15 cellular contexts compared by ENCODE assay signal in genomic region chr16:22328081-22328725, GRCh38. TPM values are rescaled to one million over a fixed set of nuclear protein-coding genes. Genes with fewer than 3 reads are reported as not detected.
A peak's percentile ranks its signal among the peaks of the same experiment; 100 is the strongest.
DNase-seq lines count a peak whose midpoint lies in the region; ATAC-seq and TF ChIP-seq lines count a peak whose summit lies in the region.
"Had no signal": no experiment of that assay in that cellular context is flagged by ENCODE, and none has a peak within 500 bp of the region (broad histone marks: within the 10 kb centered on the region; RNA-seq: fewer than 3 reads in every experiment).

No MANE protein-coding gene starts in this region.

- peaks cover 45 to 95% (median 79%) of the 10 kb centered on the region in 4 donors for H3K36me3 ChIP-seq in esophagus muscularis mucosa

- H2BK120ac ChIP-seq in H9 (ENCODE audit: low read depth, low read length, poor library complexity, severe bottlenecking) = no peak overlapping the region

- no peak for TF ChIP-seq POLR2A in esophagus muscularis mucosa (IDR thresholded peaks at IDR 0.05; ENCODE audit: low read depth)

- no peak for DNase-seq in activated naive CD4-positive, alpha-beta T cell treated with anti-CD3 and anti-CD28 coated beads, Interleukin-2, amount 50 U/mL, for 72 hours (ENCODE audit: low spot score in 2 of 2)
- DNase-seq in activated naive CD4-positive, alpha-beta T cell (lab: John Stamatoyannopoulos, UW) = no peak
- DNase-seq in GM10266 (ENCODE audit: extremely low spot score) (peak; percentile 6), esophagus muscularis mucosa (ENCODE audit: extremely low spot score) (peak; percentile 66), H9 (no peak), Kasumi-1 (lab: John Stamatoyannopoulos, UW) (no peak)
- no peak for DNase-seq in stimulated activated naive B cell treated with anti-CD40 and anti-IgM and Interleukin-4, amounts not matched to agents 10 μg/mL and 1 μg/mL and 100 μg/mL, for 72 hours
- DNase-seq: DND-41, HFFc6, KG1, MV-4-11, NCI-H1694 treated with DMSO at 0.1 percent for 48 hours, NCI-H524, SIG-M5 had no signal

- no peak overlapping the region for H3K4ac ChIP-seq in H9 (ENCODE audit: low read depth, low read length)

- no peak for ATAC-seq in activated naive CD4-positive, alpha-beta T cell treated with anti-CD3 and anti-CD28 coated beads, Interleukin-2, amount 50 U/mL, for 72 hours
- no peak for ATAC-seq in stimulated activated naive B cell treated with anti-CD40 and anti-IgM and Interleukin-4, amounts not matched to agents 10 μg/mL and 1 μg/mL and 100 μg/mL, for 72 hours (replicated peaks)

- no peaks in the 10 kb centered on the region for H3K27me3 Mint-ChIP-seq in stimulated activated naive B cell treated with anti-CD40 and anti-IgM and Interleukin-4, amounts not matched to agents 10 μg/mL and 1 μg/mL and 100 μg/mL, for 72 hours
- H3K27me3 Mint-ChIP-seq in H9 (ENCODE audit: low read depth) = no peaks in the 10 kb centered on the region; the same call in none of the 2 replicates

- H3K27ac ChIP-seq in esophagus muscularis mucosa (replicated peaks in 1 of 4) (no peak overlapping the region), H9 (ENCODE audit: insufficient read length, low read depth, low read length) (no peak overlapping the region)
- H3K27ac ChIP-seq: BLaER1 treated with 17β-estradiol and CSF1 and Interleukin-3, amounts not matched to agents 10 nM and 100 nM had no signal

- H4K20me1 ChIP-seq in H9 (ENCODE audit: control insufficient read depth, insufficient read depth, insufficient read length) = no peaks in the 10 kb centered on the region

- H3K4me3 Mint-ChIP-seq in stimulated activated naive B cell treated with anti-CD40 and anti-IgM and Interleukin-4, amounts not matched to agents 10 μg/mL and 1 μg/mL and 100 μg/mL, for 72 hours = no peak overlapping the region
- H3K4me3 Mint-ChIP-seq in H9 = no peak overlapping the region
- H3K4me3 Mint-ChIP-seq: HFFc6 had no signal

- no peak overlapping the region for H3K4me2 ChIP-seq in H9 (ENCODE audit: insufficient read depth, insufficient read length, low read length)
- H3K4me2 ChIP-seq: BLaER1 treated with 17β-estradiol and CSF1 and Interleukin-3, amounts not matched to agents 10 nM and 100 nM had no signal

- H3K36me3 Mint-ChIP-seq in activated naive CD4-positive, alpha-beta T cell treated with anti-CD3 and anti-CD28 coated beads, Interleukin-2, amount 50 U/mL, for 72 hours = peaks cover 14 to 18% of the 10 kb centered on the region in 2 donors
- H3K36me3 Mint-ChIP-seq in stimulated activated naive B cell treated with anti-CD40 and anti-IgM and Interleukin-4, amounts not matched to agents 10 μg/mL and 1 μg/mL and 100 μg/mL, for 72 hours = peaks cover 43 to 84% of the 10 kb centered on the region in 2 donors
- H3K36me3 Mint-ChIP-seq in H9 (ENCODE audit: insufficient read depth in 1 of 3, low read depth in 3 of 3) = peaks cover 34 to 92% (median 77%) of the 10 kb centered on the region in 3 experiments

- no peaks in the 10 kb centered on the region for H3K23me2 ChIP-seq in H9 (ENCODE audit: insufficient read length, low read depth, low read length, poor library complexity, severe bottlenecking)

- 74% methylated on average over 9 of the region's 10 CpGs for WGBS in esophagus muscularis mucosa
- WGBS in H9 (ENCODE audit: extremely low coverage, insufficient read length, low lambda C conversion rate) = no CpG with 5 or more reads among the region's 10 CpGs

- H3K9ac ChIP-seq in H9 (ENCODE audit: extremely low read depth, insufficient read length, low read length) = no peak overlapping the region
- H3K9ac ChIP-seq: BLaER1 treated with 17β-estradiol and CSF1 and Interleukin-3, amounts not matched to agents 10 nM and 100 nM had no signal

- H4K91ac ChIP-seq in H9 (ENCODE audit: insufficient read length, low read depth, low read length) = no peak overlapping the region

- no peak overlapping the region for H2BK15ac ChIP-seq in H9 (ENCODE audit: low read depth, low read length)

- H2BK20ac ChIP-seq in H9 (ENCODE audit: low read depth, low read length, poor library complexity, severe bottlenecking) = no peak overlapping the region

- no peak overlapping the region for H3K14ac ChIP-seq in H9 (ENCODE audit: insufficient read depth, low read length)

- TF ChIP-seq CTCF in GM10266 (IDR thresholded peaks at IDR 0.05; ENCODE audit: control insufficient read depth, insufficient read depth, low read depth, missing control alignments) = no peak
- TF ChIP-seq CTCF in esophagus muscularis mucosa (IDR thresholded peaks at IDR 0.05) = no peak
- TF ChIP-seq CTCF in H9 (conservative IDR thresholded peaks at IDR 0.05) = no peak

- no peaks in the 10 kb centered on the region for H3K9me3 Mint-ChIP-seq in activated naive CD4-positive, alpha-beta T cell treated with anti-CD3 and anti-CD28 coated beads, Interleukin-2, amount 50 U/mL, for 72 hours
- no peaks in the 10 kb centered on the region for H3K9me3 Mint-ChIP-seq in stimulated activated naive B cell treated with anti-CD40 and anti-IgM and Interleukin-4, amounts not matched to agents 10 μg/mL and 1 μg/mL and 100 μg/mL, for 72 hours
- no peaks in the 10 kb centered on the region for H3K9me3 Mint-ChIP-seq in H9
- H3K9me3 Mint-ChIP-seq: HFFc6 had no signal

- intact Hi-C loops in esophagus muscularis mucosa (cut with DNase I) = no loop called here

- H3K18ac ChIP-seq in H9 (ENCODE audit: insufficient read length, low read depth, low read length) = no peak overlapping the region

- H4K5ac ChIP-seq in H9 (ENCODE audit: insufficient read length, low read depth, low read length) = no peak overlapping the region

- H4K8ac ChIP-seq in H9 (replicated peaks; ENCODE audit: insufficient read length, low read depth, low read length) = no peak overlapping the region

- peaks cover 0 to 10% (median 7%) of the 10 kb centered on the region in 4 donors for H3K4me1 ChIP-seq in esophagus muscularis mucosa
- no peaks in the 10 kb centered on the region for H3K4me1 ChIP-seq in H9 (ENCODE audit: insufficient read depth, low read length)

- no peak overlapping the region for H2AFZ ChIP-seq in H9 (ENCODE audit: low read length)

- H3T11ph ChIP-seq in H9 (ENCODE audit: low read length) = no peak overlapping the region

- H3K79me2 ChIP-seq in H9 (ENCODE audit: insufficient read depth, low read length) = no peaks in the 10 kb centered on the region

- no peak overlapping the region for H2BK12ac ChIP-seq in H9 (ENCODE audit: insufficient read length, low read depth, low read length)

- no peak for TF ChIP-seq EP300 in esophagus muscularis mucosa (IDR thresholded peaks at IDR 0.05)

- peak overlapping the region; percentile 53 to 72 for H3K27ac Mint-ChIP-seq in activated naive CD4-positive, alpha-beta T cell treated with anti-CD3 and anti-CD28 coated beads, Interleukin-2, amount 50 U/mL, for 72 hours
- H3K27ac Mint-ChIP-seq in stimulated activated naive B cell treated with anti-CD40 and anti-IgM and Interleukin-4, amounts not matched to agents 10 μg/mL and 1 μg/mL and 100 μg/mL, for 72 hours = peak overlapping the region; percentile 62
- H3K27ac Mint-ChIP-seq in H9 = no peak overlapping the region; a peak in 1 of 7 replicates
- H3K27ac Mint-ChIP-seq: HFFc6 had no signal

- no peak overlapping the region for H3K23ac ChIP-seq in H9 (ENCODE audit: insufficient read length, low read depth, low read length)

- no peak overlapping the region for H2AK5ac ChIP-seq in H9 (ENCODE audit: insufficient read length, low read length)

- H3K9me3 ChIP-seq in esophagus muscularis mucosa (no peaks in the 10 kb centered on the region), H9 (ENCODE audit: control insufficient read depth, low read depth, low read length) (no peaks in the 10 kb centered on the region)
- H3K9me3 ChIP-seq: BLaER1 treated with 17β-estradiol and CSF1 and Interleukin-3, amounts not matched to agents 10 nM and 100 nM had no signal

- H3K56ac ChIP-seq in H9 (ENCODE audit: insufficient read length, low read depth, low read length) = no peak overlapping the region

- no peaks in the 10 kb centered on the region for H3K79me1 ChIP-seq in H9 (ENCODE audit: insufficient read depth, low read depth, low read length, poor library complexity, severe bottlenecking)

- no peak overlapping the region for H3K4me3 ChIP-seq in esophagus muscularis mucosa
- H3K4me3 ChIP-seq: BLaER1 treated with 17β-estradiol and CSF1 and Interleukin-3, amounts not matched to agents 10 nM and 100 nM had no signal

- H3K27me3 ChIP-seq in esophagus muscularis mucosa (no peaks in the 10 kb centered on the region), H9 (ENCODE audit: insufficient read depth, low read length) (no peaks in the 10 kb centered on the region)
- H3K27me3 ChIP-seq: BLaER1 treated with 17β-estradiol and CSF1 and Interleukin-3, amounts not matched to agents 10 nM and 100 nM had no signal

- no peak overlapping the region for H2BK5ac ChIP-seq in H9 (ENCODE audit: insufficient read length, low read length)

- H3K4me1 Mint-ChIP-seq in stimulated activated naive B cell treated with anti-CD40 and anti-IgM and Interleukin-4, amounts not matched to agents 10 μg/mL and 1 μg/mL and 100 μg/mL, for 72 hours = no peaks in the 10 kb centered on the region
- no peaks in the 10 kb centered on the region for H3K4me1 Mint-ChIP-seq in H9

RNA-seq across cellular contexts. Expression of gene POLR3E, which starts 31.0 kb away (rescaled TPM):
- total RNA-seq in activated naive CD4-positive, alpha-beta T cell treated with anti-CD3 and anti-CD28 coated beads, Interleukin-2, amount 50 U/mL, for 72 hours = 10 to 100 TPM; 50.3 to 75.4 TPM
- total RNA-seq in esophagus muscularis mucosa (10 to 100 TPM; 39.9 to 50.7 (median 49.0) TPM), H9 (2021) (101 and 103 TPM in 2 replicates)

RNA-seq across cellular contexts. Expression of gene CDR2, which starts 46.2 kb away (rescaled TPM):
- total RNA-seq in activated naive CD4-positive, alpha-beta T cell treated with anti-CD3 and anti-CD28 coated beads, Interleukin-2, amount 50 U/mL, for 72 hours = 10 to 100 TPM; 26.8 to 44.4 TPM
- total RNA-seq in esophagus muscularis mucosa (10 to 100 TPM; 37.0 to 54.0 (median 39.5) TPM), H9 (2021) (33.4 and 33.8 TPM in 2 replicates)

Comparison
In these comparisons a context has a peak if more than half of its experiments do, and no peak if none do; other contexts are left out.
1. DNase-seq: peak in GM10266 (single experiment) and esophagus muscularis mucosa (single experiment); none in activated naive CD4-positive, alpha-beta T cell treated with anti-CD3 and anti-CD28 coated beads, Interleukin-2, amount 50 U/mL, for 72 hours (0 of 2), activated naive CD4-positive, alpha-beta T cell (0 of 4), stimulated activated naive B cell treated with anti-CD40 and anti-IgM and Interleukin-4, amounts not matched to agents 10 μg/mL and 1 μg/mL and 100 μg/mL, for 72 hours (single experiment), H9 (single experiment) and Kasumi-1 (0 of 2).
2. H3K27ac Mint-ChIP-seq: peak in activated naive CD4-positive, alpha-beta T cell treated with anti-CD3 and anti-CD28 coated beads, Interleukin-2, amount 50 U/mL, for 72 hours (2 of 2) and stimulated activated naive B cell treated with anti-CD40 and anti-IgM and Interleukin-4, amounts not matched to agents 10 μg/mL and 1 μg/mL and 100 μg/mL, for 72 hours (single experiment); none in H9 (0 of 3).